In genomic region chr6:24900917-24901697, GRCh38 we compare ENCODE assay signal across 16 cellular contexts. TPM values are rescaled to one million over a fixed set of nuclear protein-coding genes. Genes with fewer than 3 reads are reported as not detected.
DNase-seq lines count a peak whose midpoint lies in the region; ATAC-seq and TF ChIP-seq lines count a peak whose summit lies in the region.
"Had no signal": no experiment of that assay in that cellular context is flagged by ENCODE, and none has a peak within 500 bp of the region (broad histone marks: within the 10 kb centered on the region; RNA-seq: fewer than 3 reads in every experiment).

No MANE protein-coding gene starts in this region.

- H3K27me3 ChIP-seq in OCI-LY1 (ENCODE audit: insufficient read depth, low read length) (no peaks in the 10 kb centered on the region), gastrocnemius medialis (no peaks in the 10 kb centered on the region)
- H3K27me3 ChIP-seq: cardiac muscle cell, SJCRH30 had no signal

- no peak overlapping the region for H3K9ac ChIP-seq in OCI-LY1 (ENCODE audit: low read length)

- peak overlapping the region; percentile 30 for H3K4me3 Mint-ChIP-seq in T-helper 2 cell treated with Interferon-gamma antibody and Interleukin-4, amounts not matched to agents 5 μg/mL and 100 μg/mL, for 36 hours

- H3K36me3 ChIP-seq in OCI-LY1 (ENCODE audit: insufficient read depth, low read length) (peaks cover 5% of the 10 kb centered on the region; the same call in 1 of the 2 replicates), gastrocnemius medialis (no peaks in the 10 kb centered on the region)
- H3K36me3 ChIP-seq: cardiac muscle cell, SJCRH30 had no signal

- H3K27ac Mint-ChIP-seq in T-helper 2 cell treated with Interferon-gamma antibody and Interleukin-4, amounts not matched to agents 5 μg/mL and 100 μg/mL, for 36 hours: peak overlapping the region; percentile 9

- H3K36me3 Mint-ChIP-seq in T-helper 2 cell treated with Interferon-gamma antibody and Interleukin-4, amounts not matched to agents 5 μg/mL and 100 μg/mL, for 36 hours (ENCODE audit: low read depth): peaks cover 82% of the 10 kb centered on the region

- TF ChIP-seq CTCF in OCI-LY1 (IDR thresholded peaks at IDR 0.05; ENCODE audit: low read length) (no peak), gastrocnemius medialis (IDR thresholded peaks at IDR 0.05 in 4 of 5, conservative IDR thresholded peaks at IDR 0.05 in 1 of 5) (no peak)

- no peaks in the 10 kb centered on the region for H3K9me3 ChIP-seq in OCI-LY1 (ENCODE audit: low read length)
- no peaks in the 10 kb centered on the region for H3K9me3 ChIP-seq in gastrocnemius medialis
- H3K9me3 ChIP-seq: SJCRH30 had no signal

- no peak overlapping the region for H2AFZ ChIP-seq in OCI-LY1 (ENCODE audit: low read length)

- in situ Hi-C loops in gastrocnemius medialis (cut with MboI; ENCODE audit: low sequenced_read_pairs in 4 of 4): no loop called here

- H3K4me1 ChIP-seq in OCI-LY1 (ENCODE audit: insufficient read depth, low read length, severe bottlenecking) (peaks cover 39% of the 10 kb centered on the region), gastrocnemius medialis (peaks cover 53 to 55% of the 10 kb centered on the region in 2 donors)

- intact Hi-C loops in gastrocnemius medialis (cut with DNase I; ENCODE audit: low total_unique reads): no loop called here

- peaks cover 11% of the 10 kb centered on the region for H3K9me3 Mint-ChIP-seq in T-helper 2 cell treated with Interferon-gamma antibody and Interleukin-4, amounts not matched to agents 5 μg/mL and 100 μg/mL, for 36 hours

- H3K4me3 ChIP-seq in OCI-LY1 (ENCODE audit: low read depth, low read length, poor library complexity, severe bottlenecking): no peak overlapping the region
- H3K4me3 ChIP-seq in gastrocnemius medialis: no peak overlapping the region
- H3K4me3 ChIP-seq: cardiac muscle cell, SJCRH30 had no signal

- H3K79me2 ChIP-seq in OCI-LY1 (ENCODE audit: insufficient read depth, low read length): no peaks in the 10 kb centered on the region

- H3K27me3 Mint-ChIP-seq in T-helper 2 cell treated with Interferon-gamma antibody and Interleukin-4, amounts not matched to agents 5 μg/mL and 100 μg/mL, for 36 hours (ENCODE audit: low read depth): no peaks in the 10 kb centered on the region

- ATAC-seq in gastrocnemius medialis (no peak), HG02763 (IDR thresholded peaks at IDR 0.05; ENCODE audit: unreplicated experiment) (no peak)
- ATAC-seq: right cardiac atrium had no signal

- peak overlapping the region; percentile 2; the same call in 1 of the 2 replicates for H3K4me2 ChIP-seq in OCI-LY1 (ENCODE audit: low read length)

- no peaks in the 10 kb centered on the region for H4K20me1 ChIP-seq in OCI-LY1 (ENCODE audit: insufficient read depth, low read length)

- H3F3A ChIP-seq in OCI-LY1 (ENCODE audit: insufficient read depth, low read length): no peaks in the 10 kb centered on the region

- no peak for TF ChIP-seq POLR2A in gastrocnemius medialis (IDR thresholded peaks at IDR 0.05)

- H3K9me2 ChIP-seq in OCI-LY1 (ENCODE audit: low read depth, low read length): no peaks in the 10 kb centered on the region

- no peak for DNase-seq in T-helper 2 cell treated with Interferon-gamma antibody and Interleukin-4, amounts not matched to agents 5 μg/mL and 100 μg/mL, for 36 hours (ENCODE audit: low spot score)
- DNase-seq in T-helper 2 cell (no peak), gastrocnemius medialis (no peak), Kasumi-1 (lab: John Stamatoyannopoulos, UW) (no peak), AG08396 (ENCODE audit: low spot score) (no peak)
- DNase-seq: 8988T; GDM1; head of caudate nucleus; right cardiac atrium; SJCRH30; stimulated activated CD4-positive, alpha-beta T cell treated with anti-CD3 and anti-CD28 coated beads, Interleukin-4, amount 100 ng/mL, for 1 hour had no signal

- peaks cover 42% of the 10 kb centered on the region for H3K4me1 Mint-ChIP-seq in T-helper 2 cell treated with Interferon-gamma antibody and Interleukin-4, amounts not matched to agents 5 μg/mL and 100 μg/mL, for 36 hours (ENCODE audit: low read depth)

- H3K27ac ChIP-seq in OCI-LY1 (ENCODE audit: low read depth, low read length, poor library complexity, severe bottlenecking) (peak overlapping the region; percentile 9), cingulate gyrus (ENCODE audit: low read depth, low read length) (peak overlapping the region; percentile 8), gastrocnemius medialis (peak overlapping the region; percentile 56 to 93 (median 82))
- H3K27ac ChIP-seq: cardiac muscle cell, SJCRH30 had no signal

RNA-seq across cellular contexts. Expression of gene RIPOR2, which starts 34.7 kb away (rescaled TPM):
- total RNA-seq in gastrocnemius medialis: 10 to 100 TPM in 3 of 4 donors, 1 to 10 TPM in 1; 5.2 to 34.0 (median 21.2) TPM
- total RNA-seq: HT1080 had no signal

Comparison
In these comparisons a context has a peak if more than half of its experiments do, and no peak if none do; other contexts are left out.
1. H3K27ac ChIP-seq: peak in every context shown above with its lines; median percentile 82 in gastrocnemius medialis; 9 in OCI-LY1; 8 in cingulate gyrus.